In genomic region chr2:120434487-120434886, GRCh38 we compare ENCODE assay signal across 22 cellular contexts.
DNase-seq lines count a peak whose midpoint lies in the region; ATAC-seq and TF ChIP-seq lines count a peak whose summit lies in the region.
"Had no signal": no experiment of that assay in that cellular context is flagged by ENCODE, and none has a peak within 500 bp of the region (broad histone marks: within the 10 kb centered on the region; RNA-seq: fewer than 3 reads in every experiment).

No MANE protein-coding gene starts in this region.

- no peaks in the 10 kb centered on the region for H3K9me3 ChIP-seq in sigmoid colon
- H3K9me3 ChIP-seq in Caco-2: no peaks in the 10 kb centered on the region
- H3K9me3 ChIP-seq: prostate gland had no signal

- TF ChIP-seq POLR2A in sigmoid colon (IDR thresholded peaks at IDR 0.05): no peak

- POLR2A ChIA-PET in Caco-2 (lab: Charles Lee): no interaction called here

- no peak overlapping the region for H3K27ac Mint-ChIP-seq in Caco-2 (ENCODE audit: unreplicated experiment)
- no peak overlapping the region for H3K27ac Mint-ChIP-seq in stimulated activated effector memory CD8-positive, alpha-beta T cell treated with anti-CD3 and anti-CD28 coated beads, Interleukin-12 subunit alpha, Interleukin-12 subunit beta, amount 100 ng/mL, for 72 hours
- H3K27ac Mint-ChIP-seq: activated CD4-positive, alpha-beta T cell treated with anti-CD3 and anti-CD28 coated beads, Interleukin-2, amount 10 ng/mL, durations not matched to agents 24 days and 14 days; effector memory CD8-positive, alpha-beta T cell; mesothelial cell of epicardium had no signal

- BruUV-seq in Caco-2 (replicated peaks; lab: Mats Ljungman, UMichigan): no TSS peak

- CTCF ChIA-PET in Caco-2 (lab: Charles Lee): interaction anchor here (1.8 kb wide), 1 partner anchor 91 kb away, joined by 12 read pairs; no protein-coding TSS in a partner anchor

- 78 to 80% methylated on average over 10 of the region's 10 CpGs for WGBS in sigmoid colon, 2 donors

- H3K4me3 Mint-ChIP-seq in Caco-2 (ENCODE audit: unreplicated experiment): no peak overlapping the region
- no peak overlapping the region for H3K4me3 Mint-ChIP-seq in stimulated activated effector memory CD8-positive, alpha-beta T cell treated with anti-CD3 and anti-CD28 coated beads, Interleukin-12 subunit alpha, Interleukin-12 subunit beta, amount 100 ng/mL, for 72 hours
- H3K4me3 Mint-ChIP-seq: activated CD4-positive, alpha-beta T cell treated with anti-CD3 and anti-CD28 coated beads, Interleukin-2, amount 10 ng/mL, durations not matched to agents 24 days and 14 days; effector memory CD8-positive, alpha-beta T cell; mesothelial cell of epicardium had no signal

- no peaks in the 10 kb centered on the region for H3K36me3 ChIP-seq in sigmoid colon
- no peaks in the 10 kb centered on the region for H3K36me3 ChIP-seq in Caco-2 (ENCODE audit: control insufficient read depth, insufficient read depth, low read length)
- H3K36me3 ChIP-seq: prostate gland had no signal

- H3K27me3 Mint-ChIP-seq in Caco-2 (ENCODE audit: insufficient read depth, unreplicated experiment): no peaks in the 10 kb centered on the region

- H3K4me1 ChIP-seq in sigmoid colon: no peaks in the 10 kb centered on the region
- H3K4me1 ChIP-seq in Caco-2: peaks cover 17% of the 10 kb centered on the region
- H3K4me1 ChIP-seq: prostate gland had no signal

- peaks cover 22% of the 10 kb centered on the region for H3K4me1 Mint-ChIP-seq in Caco-2 (ENCODE audit: low read depth, unreplicated experiment)
- H3K4me1 Mint-ChIP-seq in stimulated activated effector memory CD8-positive, alpha-beta T cell treated with anti-CD3 and anti-CD28 coated beads, Interleukin-12 subunit alpha, Interleukin-12 subunit beta, amount 100 ng/mL, for 72 hours: no peaks in the 10 kb centered on the region
- H3K4me1 Mint-ChIP-seq: activated CD4-positive, alpha-beta T cell treated with anti-CD3 and anti-CD28 coated beads, Interleukin-2, amount 10 ng/mL, durations not matched to agents 24 days and 14 days; mesothelial cell of epicardium had no signal

- no peaks in the 10 kb centered on the region for H3K9me3 Mint-ChIP-seq in Caco-2 (ENCODE audit: unreplicated experiment)
- H3K9me3 Mint-ChIP-seq in stimulated activated effector memory CD8-positive, alpha-beta T cell treated with anti-CD3 and anti-CD28 coated beads, Interleukin-12 subunit alpha, Interleukin-12 subunit beta, amount 100 ng/mL, for 72 hours: no peaks in the 10 kb centered on the region
- H3K9me3 Mint-ChIP-seq: activated CD4-positive, alpha-beta T cell treated with anti-CD3 and anti-CD28 coated beads, Interleukin-2, amount 10 ng/mL, durations not matched to agents 24 days and 14 days; effector memory CD8-positive, alpha-beta T cell; mesothelial cell of epicardium had no signal

- H3K27me3 ChIP-seq in sigmoid colon (peaks cover 0 to 7% (median 0%) of the 10 kb centered on the region in 3 donors), Caco-2 (replicated peaks; ENCODE audit: control insufficient read depth, insufficient read depth, low read length) (no peaks in the 10 kb centered on the region)

- intact Hi-C loops in sigmoid colon (cut with DNase I) (no loop called here), Caco-2 (cut with micrococcal nuclease; ENCODE audit: unreplicated experiment) (no loop called here)

- no peak for TF ChIP-seq EP300 in sigmoid colon (IDR thresholded peaks at IDR 0.05)

- H3K27ac ChIP-seq in sigmoid colon: no peak overlapping the region
- H3K27ac ChIP-seq: prostate gland had no signal

- TF ChIP-seq CTCF in sigmoid colon (IDR thresholded peaks at IDR 0.05): no peak
- TF ChIP-seq CTCF in Caco-2 (IDR thresholded peaks at IDR 0.05; ENCODE audit: insufficient read depth in 1 of 2, low read depth in 1 of 2, low read length in 1 of 2, severe bottlenecking in 1 of 2, unreplicated experiment in 1 of 2): no peak

- H3K4me3 ChIP-seq in sigmoid colon (no peak overlapping the region), Caco-2 (ENCODE audit: low read depth, low read length) (no peak overlapping the region)
- H3K4me3 ChIP-seq: prostate gland, smooth muscle cell had no signal

- H3K36me3 Mint-ChIP-seq in Caco-2 (ENCODE audit: insufficient read depth, unreplicated experiment): no peaks in the 10 kb centered on the region
- peaks cover 4% of the 10 kb centered on the region for H3K36me3 Mint-ChIP-seq in stimulated activated effector memory CD8-positive, alpha-beta T cell treated with anti-CD3 and anti-CD28 coated beads, Interleukin-12 subunit alpha, Interleukin-12 subunit beta, amount 100 ng/mL, for 72 hours
- H3K36me3 Mint-ChIP-seq: mesothelial cell of epicardium had no signal

- DNase-seq in AG20443 (ENCODE audit: low spot score): peak; percentile 87
- peak; percentile 28 for DNase-seq in HS-5 (ENCODE audit: low read depth)
- peak; percentile 73 for DNase-seq in fibroblast of peridontal ligament (ENCODE audit: extremely low read depth)
- peak; percentile 57 for DNase-seq in sigmoid colon
- no peak for DNase-seq in Caco-2
- DNase-seq in stimulated activated effector memory CD8-positive, alpha-beta T cell treated with anti-CD3 and anti-CD28 coated beads, Interleukin-12 subunit alpha, Interleukin-12 subunit beta, amount 100 ng/mL, for 72 hours (ENCODE audit: low spot score in 2 of 2): no peak
- DNase-seq: activated CD4-positive, alpha-beta T cell treated with anti-CD3 and anti-CD28 coated beads, Interleukin-2, amount 10 ng/mL, durations not matched to agents 24 days and 14 days; activated gamma-delta T cell treated with Interleukin-2 at 50 U/mL for 16 hours; AML-193; anterior cingulate cortex; central memory CD4-positive, alpha-beta T cell; effector memory CD8-positive, alpha-beta T cell; foreskin melanocyte; hypothalamus; NCI-H1417 treated with DMSO at 0.1 percent for 48 hours; NCI-H526 treated with DMSO at 0.1 percent for 48 hours; stimulated activated CD4-positive, alpha-beta T cell treated with anti-CD3 and anti-CD28 coated beads, Interleukin-4, amount 100 ng/mL, for 4 hours had no signal

- ATAC-seq in GM21447 (IDR thresholded peaks at IDR 0.05; ENCODE audit: unreplicated experiment) (no peak), HG02885 (IDR thresholded peaks at IDR 0.05; ENCODE audit: poor library complexity, unreplicated experiment) (no peak)
- ATAC-seq in stimulated activated effector memory CD8-positive, alpha-beta T cell treated with anti-CD3 and anti-CD28 coated beads, Interleukin-12 subunit alpha, Interleukin-12 subunit beta, amount 100 ng/mL, for 72 hours: no peak
- ATAC-seq: effector memory CD8-positive, alpha-beta T cell had no signal

Comparison
In these comparisons a context has a peak if more than half of its experiments do, and no peak if none do; other contexts are left out.
1. DNase-seq: peak in AG20443 (single experiment), HS-5 (single experiment), fibroblast of peridontal ligament (single experiment) and sigmoid colon (single experiment); none in Caco-2 (0 of 2) and stimulated activated effector memory CD8-positive, alpha-beta T cell treated with anti-CD3 and anti-CD28 coated beads, Interleukin-12 subunit alpha, Interleukin-12 subunit beta, amount 100 ng/mL, for 72 hours (0 of 2).